19 cellular contexts compared by ENCODE assay signal in the genomic region with DNA sequence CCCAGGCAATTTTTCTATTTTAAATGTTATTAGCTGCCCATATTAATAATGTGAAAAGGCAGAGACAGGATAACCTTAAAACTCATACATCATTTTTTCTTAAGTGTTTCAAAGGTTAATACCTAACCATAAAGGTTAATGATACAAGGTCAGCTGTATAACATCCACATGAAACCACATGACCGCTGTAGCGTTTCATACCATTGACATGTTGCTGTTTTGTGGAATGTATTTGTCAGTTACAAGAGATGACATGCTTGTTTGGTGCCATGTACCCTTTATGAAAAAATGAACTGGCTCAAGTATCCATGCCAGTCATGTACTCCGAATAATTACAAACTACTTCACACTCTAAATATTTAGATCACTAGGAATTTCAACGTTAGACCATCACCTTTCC.
DNase-seq lines count a peak whose midpoint lies in the region; FAIRE-seq lines count a peak whose summit lies in the region.
"Had no signal": no experiment of that assay in that cellular context is flagged by ENCODE, and none has a peak within 500 bp of the region (broad histone marks: within the 10 kb centered on the region; RNA-seq: fewer than 3 reads in every experiment).

No MANE protein-coding gene starts in this region.

- DNase-seq in GM18507 (ENCODE audit: extremely low spot score, insufficient read length, low read depth) (no peak), RCC 7860 (ENCODE audit: low spot score) (peak; percentile 72), kidney glomerular epithelial cell (lab: John Stamatoyannopoulos, UW) (peak; percentile 52), LoVo (ENCODE audit: low spot score) (no peak), H4 (ENCODE audit: low spot score) (no peak), retina (no peak), activated gamma-delta T cell (lab: John Stamatoyannopoulos, UW) (no peak)
- DNase-seq: C1 segment of cervical spinal cord; CD4-positive, alpha-beta memory T cell; COR-L47; KBM-7; MG63; NCI-H2029; NCI-H446; NCI-H526; SHP77 had no signal

- FAIRE-seq in GM18507 (lab: Jason Lieb, UNC) = peak; percentile 26
- peak; percentile 89 for FAIRE-seq in RCC 7860 (lab: Jason Lieb, UNC)
- FAIRE-seq: G401.6, H1, HTR-8/SVneo had no signal

Comparison
In these comparisons a context has a peak if more than half of its experiments do, and no peak if none do; other contexts are left out.
1. DNase-seq: peak in RCC 7860 (single experiment) and kidney glomerular epithelial cell (single experiment); none in GM18507 (single experiment), LoVo (single experiment), H4 (single experiment), retina (single experiment) and activated gamma-delta T cell (single experiment).